14 cellular contexts compared by ENCODE assay signal in genomic region chr4:79050521-79050880, GRCh38.
DNase-seq lines count a peak whose midpoint lies in the region; ATAC-seq and TF ChIP-seq lines count a peak whose summit lies in the region.
"Had no signal": no experiment of that assay in that cellular context is flagged by ENCODE, and none has a peak within 500 bp of the region (broad histone marks: within the 10 kb centered on the region; RNA-seq: fewer than 3 reads in every experiment).

No MANE protein-coding gene starts in this region.

- no peaks in the 10 kb centered on the region for H3K9me3 Mint-ChIP-seq in endodermal cell

- CTCF ChIA-PET in mammary epithelial cell (lab: Charles Lee; ENCODE audit: low non-redundant PET) = no interaction called here

- H3K27me3 Mint-ChIP-seq in endodermal cell (ENCODE audit: insufficient read depth) = peaks cover 5% of the 10 kb centered on the region

- no peaks in the 10 kb centered on the region for H3K36me3 ChIP-seq in endodermal cell (ENCODE audit: control insufficient read depth, insufficient read depth, low read length)
- no peaks in the 10 kb centered on the region for H3K36me3 ChIP-seq in mammary epithelial cell (ENCODE audit: insufficient read depth, low read length)
- H3K36me3 ChIP-seq: cardiac muscle cell, spleen had no signal

- H4K20me1 ChIP-seq in mammary epithelial cell (ENCODE audit: insufficient read depth, low read length) = no peaks in the 10 kb centered on the region

- H2AFZ ChIP-seq in mammary epithelial cell (ENCODE audit: low read depth, low read length) = no peak overlapping the region

- no peak overlapping the region for H3K4me3 ChIP-seq in endodermal cell (ENCODE audit: low read length)
- no peak overlapping the region for H3K4me3 ChIP-seq in mammary epithelial cell (replicated peaks in 1 of 3; ENCODE audit: insufficient read depth in 1 of 3, low read depth in 2 of 3, low read length in 3 of 3)
- H3K4me3 ChIP-seq: cardiac muscle cell, spleen had no signal

- H3K4me2 ChIP-seq in mammary epithelial cell (ENCODE audit: insufficient read depth, low read depth, low read length) = no peak overlapping the region

- BruUV-seq in mammary epithelial cell (replicated peaks; lab: Mats Ljungman, UMichigan) = no TSS peak

- H3K9ac ChIP-seq in endodermal cell (ENCODE audit: extremely low read depth, low read length, poor library complexity, severe bottlenecking) (no peak overlapping the region), mammary epithelial cell (ENCODE audit: insufficient read depth, low read length) (no peak overlapping the region)

- peaks cover 18% of the 10 kb centered on the region for H3K4me1 Mint-ChIP-seq in endodermal cell

- H3K4me1 ChIP-seq in endodermal cell (ENCODE audit: control insufficient read depth, insufficient read depth, low read length) (no peaks in the 10 kb centered on the region), mammary epithelial cell (ENCODE audit: insufficient read depth, low read length) (no peaks in the 10 kb centered on the region)
- H3K4me1 ChIP-seq: spleen had no signal

- H3K36me3 Mint-ChIP-seq in endodermal cell (ENCODE audit: low read depth) = no peaks in the 10 kb centered on the region

- no peaks in the 10 kb centered on the region for H3K27me3 ChIP-seq in endodermal cell (ENCODE audit: control insufficient read depth, insufficient read depth, low read length, poor library complexity, severe bottlenecking)
- H3K27me3 ChIP-seq in mammary epithelial cell (ENCODE audit: insufficient read depth, low read length) = no peaks in the 10 kb centered on the region
- H3K27me3 ChIP-seq: cardiac muscle cell, spleen had no signal

- no peaks in the 10 kb centered on the region for H3K79me2 ChIP-seq in mammary epithelial cell (ENCODE audit: insufficient read depth, low read length)

- H3K4me3 Mint-ChIP-seq in endodermal cell = no peak overlapping the region

- 81 to 100% methylated on average over 1 to 6 of the region's 6 CpGs for WGBS in endodermal cell (ENCODE audit: insufficient coverage in 1 of 2, insufficient read length in 1 of 2), 2 experiments
- 96% methylated on average over 6 of the region's 6 CpGs for WGBS in mammary epithelial cell (ENCODE audit: low coverage, missing lambda C conversion rate)

- in situ Hi-C loops in mammary epithelial cell (cut with MboI; ENCODE audit: low sequenced_read_pairs in 2 of 2) = no loop called here

- no peak overlapping the region for H3K27ac Mint-ChIP-seq in endodermal cell

- dilution Hi-C loops in mammary epithelial cell (cut with HindIII; ENCODE audit: low sequenced_read_pairs) = no loop called here

- intact Hi-C loops in mammary epithelial cell (cut with micrococcal nuclease) = no loop called here

- H3K9me3 ChIP-seq in endodermal cell (ENCODE audit: control insufficient read depth, low read length) = no peaks in the 10 kb centered on the region
- no peaks in the 10 kb centered on the region for H3K9me3 ChIP-seq in mammary epithelial cell (replicated peaks; ENCODE audit: insufficient read depth, low read length)
- H3K9me3 ChIP-seq: spleen had no signal

- H3K27ac ChIP-seq in endodermal cell (ENCODE audit: low read depth, low read length) (peak overlapping the region; percentile 47), mammary epithelial cell (ENCODE audit: insufficient read depth, low read depth, low read length) (no peak overlapping the region)
- H3K27ac ChIP-seq: cardiac muscle cell, HL-60, spleen had no signal

- no peak for ATAC-seq in HG03108 (IDR thresholded peaks at IDR 0.05; ENCODE audit: unreplicated experiment)
- ATAC-seq: esophagus mucosa had no signal

- DNase-seq in NCI-H2107 treated with DMSO at 0.1 percent for 48 hours (lab: John Stamatoyannopoulos, UW; ENCODE audit: unreplicated experiment) = peak; percentile 28
- no peak for DNase-seq in NCI-H2107 (lab: John Stamatoyannopoulos, UW)
- peak; percentile 71 to 89 for DNase-seq in NCI-H524 (lab: John Stamatoyannopoulos, UW)
- DNase-seq in endodermal cell = peak; percentile 54
- no peak for DNase-seq in T-helper 2 cell
- DNase-seq in mammary epithelial cell = no peak
- no peak for DNase-seq in activated CD4-positive, CD25-positive, alpha-beta regulatory T cell (lab: John Stamatoyannopoulos, UW)
- DNase-seq: activated effector memory CD4-positive, alpha-beta T cell treated with anti-CD3 and anti-CD28 coated beads, Interleukin-2, amount 50 U/mL, for 16 hours; DND-41; spleen had no signal

- TF ChIP-seq CTCF in endodermal cell (conservative IDR thresholded peaks at IDR 0.05) (no peak), mammary epithelial cell (conservative IDR thresholded peaks at IDR 0.05 in 1 of 2, IDR thresholded peaks at IDR 0.05 in 1 of 2; ENCODE audit: extremely low read depth in 1 of 2, insufficient read depth in 1 of 2, low read depth in 1 of 2, low read length in 2 of 2) (no peak)

Comparison
In these comparisons a context has a peak if more than half of its experiments do, and no peak if none do; other contexts are left out.
1. DNase-seq: peak in NCI-H2107 treated with DMSO at 0.1 percent for 48 hours (single experiment), NCI-H524 (2 of 2) and endodermal cell (single experiment); none in NCI-H2107 (single experiment), T-helper 2 cell (0 of 5), mammary epithelial cell (single experiment) and activated CD4-positive, CD25-positive, alpha-beta regulatory T cell (0 of 4).